ENCODE assay signal across 10 cellular contexts in the genomic region with DNA sequence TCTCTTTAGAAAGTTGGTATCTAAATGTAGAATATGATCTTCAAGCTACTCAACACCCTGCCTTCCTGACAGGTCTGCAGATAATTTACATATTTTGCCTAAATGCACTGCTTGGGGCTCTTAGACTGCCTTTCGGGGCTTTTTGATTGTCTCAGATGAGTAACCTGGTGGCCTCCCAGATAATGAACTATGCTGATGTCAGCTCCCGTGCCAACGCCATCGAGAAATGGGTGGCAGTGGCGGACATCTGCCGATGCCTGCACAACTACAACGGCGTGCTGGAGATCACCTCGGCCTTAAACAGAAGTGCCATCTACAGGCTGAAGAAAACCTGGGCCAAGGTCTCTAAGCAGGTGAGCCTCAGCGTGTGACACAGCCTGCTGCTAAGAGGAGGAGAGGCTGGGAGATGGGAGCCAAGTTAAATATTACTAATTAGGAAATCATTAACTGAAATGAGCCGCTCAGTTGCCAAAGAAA. TPM values are rescaled to one million over a fixed set of nuclear protein-coding genes. Genes with fewer than 3 reads are reported as not detected.
DNase-seq lines count a peak whose midpoint lies in the region; ATAC-seq and TF ChIP-seq lines count a peak whose summit lies in the region.
"Had no signal": no experiment of that assay in that cellular context is flagged by ENCODE, and none has a peak within 500 bp of the region (broad histone marks: within the 10 kb centered on the region; RNA-seq: fewer than 3 reads in every experiment).

No MANE protein-coding gene starts in this region.

- H3K27me3 ChIP-seq in spleen (replicated peaks in 1 of 7) (no peaks in the 10 kb centered on the region), breast epithelium (no peaks in the 10 kb centered on the region)

- no peaks in the 10 kb centered on the region for H3K36me3 Mint-ChIP-seq in memory B cell

- H3K4me1 Mint-ChIP-seq in memory B cell, result peaks cover 7% of the 10 kb centered on the region

- H3K36me3 ChIP-seq in spleen (peaks cover 0 to 6% (median 0%) of the 10 kb centered on the region in 6 donors), breast epithelium (no peaks in the 10 kb centered on the region)
- H3K36me3 ChIP-seq: gastroesophageal sphincter had no signal

- TF ChIP-seq CTCF in spleen (IDR thresholded peaks at IDR 0.05 in 8 of 11, conservative IDR thresholded peaks at IDR 0.05 in 3 of 11) (no peak), breast epithelium (IDR thresholded peaks at IDR 0.05) (no peak)

- H3K27ac ChIP-seq in spleen (no peak overlapping the region), breast epithelium (no peak overlapping the region)
- H3K27ac ChIP-seq: gastroesophageal sphincter had no signal

- TF ChIP-seq POLR2A in spleen (IDR thresholded peaks at IDR 0.05), result no peak
- TF ChIP-seq POLR2A in breast epithelium (IDR thresholded peaks at IDR 0.05), result no peak

- H3K27me3 Mint-ChIP-seq in memory B cell, result peaks cover 9% of the 10 kb centered on the region

- DNase-seq in NCI-H1417 (lab: John Stamatoyannopoulos, UW) (peak in 2 of 3 experiments; percentile 73 to 93), memory B cell (ENCODE audit: low spot score in 2 of 2) (peak; percentile 21 to 22), dedifferentiated amniotic fluid mesenchymal stem cell (ENCODE audit: extremely low spot score) (no peak), spleen (no peak), breast epithelium (ENCODE audit: low spot score in 2 of 2) (no peak)

- H3K27ac Mint-ChIP-seq in memory B cell, result no peak overlapping the region
- H3K27ac Mint-ChIP-seq: T-helper 1 cell treated with Interleukin-12 subunit alpha and Interleukin-12 subunit beta and Interleukin-4 antibody, amounts not matched to agents 30 μg/mL and 1 μg/mL, for 36 hours had no signal

- intact Hi-C loops in spleen (cut with DNase I; ENCODE audit: low total_unique reads) (no loop called here), breast epithelium (cut with DNase I; ENCODE audit: low total_unique reads) (no loop called here)

- H3K9me3 ChIP-seq in spleen (no peaks in the 10 kb centered on the region), breast epithelium (no peaks in the 10 kb centered on the region)
- H3K9me3 ChIP-seq: gastroesophageal sphincter had no signal

- H3K4me3 Mint-ChIP-seq in memory B cell, result peak overlapping the region; percentile 59
- H3K4me3 Mint-ChIP-seq: T-helper 1 cell treated with Interleukin-12 subunit alpha and Interleukin-12 subunit beta and Interleukin-4 antibody, amounts not matched to agents 30 μg/mL and 1 μg/mL, for 36 hours had no signal

- H3K4me1 ChIP-seq in spleen (no peaks in the 10 kb centered on the region), breast epithelium (no peaks in the 10 kb centered on the region)
- H3K4me1 ChIP-seq: gastroesophageal sphincter had no signal

- no peaks in the 10 kb centered on the region for H3K9me3 Mint-ChIP-seq in memory B cell
- H3K9me3 Mint-ChIP-seq: T-helper 1 cell treated with Interleukin-12 subunit alpha and Interleukin-12 subunit beta and Interleukin-4 antibody, amounts not matched to agents 30 μg/mL and 1 μg/mL, for 36 hours had no signal

- ATAC-seq in GM18520 (IDR thresholded peaks at IDR 0.05; ENCODE audit: unreplicated experiment) (peak; percentile 52), GM21576 (IDR thresholded peaks at IDR 0.05; ENCODE audit: unreplicated experiment) (peak; percentile 53), memory B cell (ENCODE audit: low read depth) (peak; percentile 92)
- ATAC-seq: gastroesophageal sphincter had no signal

- WGBS in spleen, 5 donors, result 77 to 85% (median 82%) methylated on average over 11 of the region's 11 CpGs

- H3K4me3 ChIP-seq in spleen (no peak overlapping the region), breast epithelium (no peak overlapping the region)
- H3K4me3 ChIP-seq: gastroesophageal sphincter had no signal

RNA-seq across cellular contexts. Expression of a gene that starts 20.9 kb away (rescaled TPM):
- total RNA-seq in spleen, result 1 to 10 TPM; 2.3 to 7.1 (median 3.0) TPM
- polyA plus RNA-seq in spleen, result 1 to 10 TPM; 1.4 to 1.9 (median 1.6) TPM
- 1 to 10 TPM; 3.6 to 5.3 (median 3.7) TPM for total RNA-seq in breast epithelium
- polyA plus RNA-seq: neural cell had no signal

Comparison
In these comparisons a context has a peak if more than half of its experiments do, and no peak if none do; other contexts are left out.
1. DNase-seq: peak in NCI-H1417 (2 of 3) and memory B cell (2 of 2); none in dedifferentiated amniotic fluid mesenchymal stem cell (single experiment), spleen (single experiment) and breast epithelium (0 of 2).
2. Peak in every context shown above with its lines, with median percentiles within 50 percentile points of each other: ATAC-seq.